Comparison of ENCODE assay signal across 26 cellular contexts in genomic region chr7:135181261-135181928, GRCh38. TPM values are rescaled to one million over a fixed set of nuclear protein-coding genes. Genes with fewer than 3 reads are reported as not detected.
"Had no signal": no experiment of that assay in that cellular context is flagged by ENCODE, and none has a peak within 500 bp of the region (broad histone marks: within the 10 kb centered on the region; RNA-seq: fewer than 3 reads in every experiment).

No MANE protein-coding gene starts in this region.

- H3K9me3 ChIP-seq: ovary had no signal

- DNase-seq: effector memory CD4-positive, alpha-beta T cell; heart left ventricle; hippocampal formation; left colon; left ventricle myocardium superior; mucosa of descending colon; naive thymus-derived CD8-positive, alpha-beta T cell; ovary; small intestine; stimulated activated CD4-positive, alpha-beta T cell treated with anti-CD3 and anti-CD28 coated beads, Interleukin-12 subunit alpha, Interleukin-12 subunit beta, amount 100 ng/mL, for 4 hours; stimulated activated CD4-positive, alpha-beta T cell treated with anti-CD3 and anti-CD28 coated beads, Interleukin-2, amount 100 ng/mL, for 48 hours; stimulated activated naive CD8-positive, alpha-beta T cell treated with anti-CD3 and anti-CD28 coated beads, Interleukin-15, Interleukin-2, amounts not matched to agents 100 U/mL and 50 U/mL, for 24 hours had no signal

- ATAC-seq: esophagus mucosa; heart left ventricle; left colon; left ventricle myocardium superior; mucosa of descending colon; naive thymus-derived CD8-positive, alpha-beta T cell; stimulated activated naive CD8-positive, alpha-beta T cell treated with anti-CD3 and anti-CD28 coated beads, Interleukin-15, Interleukin-2, amounts not matched to agents 100 U/mL and 50 U/mL, for 24 hours had no signal

- H3K27me3 ChIP-seq: heart left ventricle, ovary, right atrium auricular region, tibial artery, upper lobe of left lung, vagina had no signal

- H3K27ac ChIP-seq: heart left ventricle, ovary, right atrium auricular region, tibial artery, upper lobe of left lung, vagina had no signal

- H3K4me1 ChIP-seq: heart left ventricle, right atrium auricular region, upper lobe of left lung, vagina had no signal

- H3K4me3 ChIP-seq: heart left ventricle, mucosa of descending colon, ovary, right atrium auricular region, tibial artery, upper lobe of left lung, vagina had no signal

- FAIRE-seq: endometrium, frontal cortex, small intestine had no signal

- H3K36me3 ChIP-seq: ovary had no signal

RNA-seq across cellular contexts. Expression of gene STRA8, which starts 52.2 kb away (rescaled TPM):
- total RNA-seq: esophagus mucosa; fibroblast of lung; frontal cortex; glomerular endothelial cell; heart left ventricle; kidney epithelial cell; left colon; left ventricle myocardium superior; lung microvascular endothelial cell; mucosa of descending colon; naive thymus-derived CD8-positive, alpha-beta T cell; ovary; posterior vena cava; right atrium auricular region; temporal lobe; upper lobe of left lung; vagina had no signal
- polyA plus RNA-seq: fibroblast of lung; heart left ventricle; naive thymus-derived CD8-positive, alpha-beta T cell; neural cell; ovary; small intestine had no signal
